ENCODE assay signal across 23 cellular contexts in genomic region chr14:105882626-105883025, GRCh38.
DNase-seq lines count a peak whose midpoint lies in the region; ATAC-seq, FAIRE-seq and TF ChIP-seq lines count a peak whose summit lies in the region.
"Had no signal": no experiment of that assay in that cellular context is flagged by ENCODE, and none has a peak within 500 bp of the region (broad histone marks: within the 10 kb centered on the region; RNA-seq: fewer than 3 reads in every experiment).

No MANE protein-coding gene starts in this region.

- TF ChIP-seq EP300 in suprapubic skin (IDR thresholded peaks at IDR 0.05), result no peak

- H3K4me3 ChIP-seq in suprapubic skin, result no peak overlapping the region
- H3K4me3 ChIP-seq: ascending aorta, prostate gland, SJCRH30, smooth muscle cell, thoracic aorta had no signal

- no peak overlapping the region for H3K27ac ChIP-seq in suprapubic skin
- H3K27ac ChIP-seq: 22Rv1, ascending aorta, prostate gland, SJCRH30, thoracic aorta had no signal

- H3K9me3 Mint-ChIP-seq in WTC11, result peaks cover 22% of the 10 kb centered on the region
- H3K9me3 Mint-ChIP-seq: immature natural killer cell had no signal

- ATAC-seq in WTC11, result no peak
- ATAC-seq: naive thymus-derived CD8-positive, alpha-beta T cell had no signal

- no peak for TF ChIP-seq POLR2A in suprapubic skin (IDR thresholded peaks at IDR 0.05)
- TF ChIP-seq POLR2A in GM12892 (IDR thresholded peaks at IDR 0.05; ENCODE audit: low read depth, low read length), result no peak

- no peaks in the 10 kb centered on the region for H3K36me3 ChIP-seq in suprapubic skin
- H3K36me3 ChIP-seq: ascending aorta, prostate gland, SJCRH30, thoracic aorta had no signal

- WGBS in suprapubic skin, result 71% methylated on average over 4 of the region's 5 CpGs

- H3K4me1 ChIP-seq in suprapubic skin, result no peaks in the 10 kb centered on the region
- H3K4me1 ChIP-seq: ascending aorta, prostate gland, SJCRH30 had no signal

- no peaks in the 10 kb centered on the region for H3K9me3 ChIP-seq in suprapubic skin
- H3K9me3 ChIP-seq: ascending aorta, prostate gland, SJCRH30, thoracic aorta had no signal

- no peak for FAIRE-seq in GM12892 (lab: Jason Lieb, UNC)

- TF ChIP-seq CTCF in WTC11 (IDR thresholded peaks at IDR 0.05) (no peak), suprapubic skin (IDR thresholded peaks at IDR 0.05) (no peak)

- POLR2A ChIA-PET in WTC11 (lab: Charles Lee), result no interaction called here

- H3K27me3 Mint-ChIP-seq in WTC11 (ENCODE audit: low read depth), result peaks cover 4% of the 10 kb centered on the region; the same call in 1 of the 2 replicates

- H3K27ac Mint-ChIP-seq in WTC11, result no peak overlapping the region
- H3K27ac Mint-ChIP-seq: endodermal cell, immature natural killer cell had no signal

- CTCF ChIA-PET in WTC11 (lab: Charles Lee), result no interaction called here

- peaks cover 15% of the 10 kb centered on the region for H3K27me3 ChIP-seq in suprapubic skin
- H3K27me3 ChIP-seq: ascending aorta had no signal

- no peaks in the 10 kb centered on the region for H3K4me1 Mint-ChIP-seq in WTC11
- H3K4me1 Mint-ChIP-seq: endodermal cell, immature natural killer cell had no signal

- peak; percentile 8 for DNase-seq in activated CD4-positive, CD25-positive, alpha-beta regulatory T cell treated with anti-CD3 and anti-CD28 coated beads, Interleukin-2, amount 50 U/mL, for 72 hours
- no peak for DNase-seq in activated CD4-positive, CD25-positive, alpha-beta regulatory T cell (lab: John Stamatoyannopoulos, UW)
- peak; percentile 2 for DNase-seq in WTC11 (ENCODE audit: low spot score)
- DNase-seq in mesenteric fat pad (ENCODE audit: low spot score), result peak; percentile 86
- DNase-seq in suprapubic skin (ENCODE audit: low spot score in 2 of 2), result peak; percentile 50 to 61
- DNase-seq in foreskin melanocyte, result no peak
- no peak for DNase-seq in GM12892 (ENCODE audit: insufficient read length)
- no peak for DNase-seq in SIG-M5 treated with dmso at 0.1 percent for 504 hours (lab: John Stamatoyannopoulos, UW; ENCODE audit: unreplicated experiment)
- DNase-seq: activated CD4-positive, alpha-beta T cell treated with anti-CD3 and anti-CD28 coated beads for 1 hour; COR-L47; immature natural killer cell; mammary epithelial cell; NCI-H1694; NCI-H82; OCI-M1; SJCRH30 had no signal

- H3K4me3 Mint-ChIP-seq in WTC11, result no peak overlapping the region
- H3K4me3 Mint-ChIP-seq: endodermal cell; immature natural killer cell; naive thymus-derived CD8-positive, alpha-beta T cell had no signal

- H3K36me3 Mint-ChIP-seq in WTC11, result peaks cover 27% of the 10 kb centered on the region
- H3K36me3 Mint-ChIP-seq: immature natural killer cell; naive thymus-derived CD8-positive, alpha-beta T cell had no signal

TF ChIP-seq in WTC11, 78 proteins besides CTCF, POLR2A, EP300 and RAD21:
- no peak for TF ChIP-seq IRF2 (CRISPR knock-in tag; IDR thresholded peaks at IDR 0.05; ENCODE audit: borderline replicate concordance, low read depth)
- TF ChIP-seq NR1H2 (CRISPR knock-in tag; IDR thresholded peaks at IDR 0.05), result no peak
- no peak for TF ChIP-seq FOXJ3 (CRISPR knock-in tag; IDR thresholded peaks at IDR 0.05; ENCODE audit: borderline replicate concordance)
- TF ChIP-seq ERG (CRISPR knock-in tag; IDR thresholded peaks at IDR 0.05), result no peak
- TF ChIP-seq FOXP1 (CRISPR knock-in tag; IDR thresholded peaks at IDR 0.05; ENCODE audit: borderline replicate concordance), result no peak
- TF ChIP-seq FOXK1 (CRISPR knock-in tag; IDR thresholded peaks at IDR 0.05), result no peak
- no peak for TF ChIP-seq IRF1 (CRISPR knock-in tag; IDR thresholded peaks at IDR 0.05)
- no peak for TF ChIP-seq CDX4 (CRISPR knock-in tag; IDR thresholded peaks at IDR 0.05; ENCODE audit: borderline replicate concordance)
- no peak for TF ChIP-seq ZNF263 (CRISPR knock-in tag; IDR thresholded peaks at IDR 0.05; ENCODE audit: low read depth)
- no peak for TF ChIP-seq TEAD1 (CRISPR knock-in tag; IDR thresholded peaks at IDR 0.05)
- no peak for TF ChIP-seq AFF4 (CRISPR knock-in tag; IDR thresholded peaks at IDR 0.05; ENCODE audit: borderline replicate concordance)
- TF ChIP-seq ZNF317 (CRISPR knock-in tag; IDR thresholded peaks at IDR 0.05; ENCODE audit: borderline replicate concordance, low read depth), result no peak
- no peak for TF ChIP-seq SMAD3 (CRISPR knock-in tag; IDR thresholded peaks at IDR 0.05; ENCODE audit: borderline replicate concordance)
- TF ChIP-seq NFATC4 (CRISPR knock-in tag; IDR thresholded peaks at IDR 0.05), result no peak
- no peak for TF ChIP-seq GTF2I (CRISPR knock-in tag; conservative IDR thresholded peaks at IDR 0.05)
- no peak for TF ChIP-seq ATF3 (CRISPR knock-in tag; conservative IDR thresholded peaks at IDR 0.05)
- TF ChIP-seq JAZF1 (CRISPR knock-in tag; IDR thresholded peaks at IDR 0.05), result no peak

Comparison
In these comparisons a context has a peak if more than half of its experiments do, and no peak if none do; other contexts are left out.
1. DNase-seq: peak in activated CD4-positive, CD25-positive, alpha-beta regulatory T cell treated with anti-CD3 and anti-CD28 coated beads, Interleukin-2, amount 50 U/mL, for 72 hours (single experiment), WTC11 (single experiment), mesenteric fat pad (single experiment) and suprapubic skin (2 of 2); none in activated CD4-positive, CD25-positive, alpha-beta regulatory T cell (0 of 4), foreskin melanocyte (single experiment), GM12892 (single experiment) and SIG-M5 treated with dmso at 0.1 percent for 504 hours (single experiment).